In the genomic region with DNA sequence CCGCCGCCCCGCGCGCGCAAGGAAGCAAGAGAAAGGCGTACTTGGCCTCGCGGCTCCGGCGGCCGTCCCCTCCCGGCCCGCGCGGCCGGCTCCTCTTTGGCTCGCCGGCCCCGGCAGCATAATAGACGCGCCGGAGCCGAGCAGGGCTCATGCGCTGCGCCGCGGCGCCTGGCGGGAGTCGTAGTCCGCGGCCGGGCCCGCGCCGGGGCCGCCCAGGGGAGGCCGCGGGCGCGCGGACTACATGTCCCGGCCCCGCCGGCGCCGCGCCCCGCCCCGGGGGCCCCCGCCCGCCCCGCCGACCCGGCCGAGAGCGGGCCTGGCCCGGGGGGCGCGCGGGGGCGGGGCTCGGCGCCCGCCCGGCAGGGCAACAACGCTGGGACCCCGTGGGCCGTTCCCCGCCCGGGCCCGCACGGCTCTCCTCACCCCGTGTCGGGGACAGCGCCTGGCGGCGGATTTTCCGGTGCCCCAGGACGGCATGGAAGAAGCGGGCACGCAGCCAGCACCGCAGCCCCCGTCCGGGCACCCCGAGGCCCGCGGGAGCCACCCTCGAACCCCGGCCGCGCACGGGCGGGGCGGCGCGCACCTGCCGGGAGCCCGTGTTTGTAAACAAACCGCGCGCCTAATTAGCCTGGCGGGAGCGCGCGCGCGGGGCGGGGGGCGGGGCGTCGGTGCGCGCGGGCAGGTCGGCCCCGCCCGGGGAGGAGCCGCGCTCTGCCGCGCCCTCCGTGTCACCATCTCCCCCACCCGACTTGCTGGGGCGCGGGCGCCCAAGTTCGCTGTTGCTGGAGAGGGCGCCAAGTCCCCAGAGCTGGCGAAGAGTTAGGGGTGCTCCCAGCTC, we compare ENCODE assay signal across 8 cellular contexts. TPM values are rescaled to one million over a fixed set of nuclear protein-coding genes. Genes with fewer than 3 reads are reported as not detected.
DNase-seq lines count a peak whose midpoint lies in the region; ATAC-seq and TF ChIP-seq lines count a peak whose summit lies in the region.

BRD3 (minus strand) TSS at position 123 of the 838 bp plus-strand sequence. CDS start 14,549 bp downstream, outside the sequence.

- peak; percentile 62 for ATAC-seq in GM21825 (IDR thresholded peaks at IDR 0.05; ENCODE audit: unreplicated experiment)

- H3K79me2 ChIP-seq in neural progenitor cell (ENCODE audit: low read depth), result peaks cover 43% of the 10 kb centered on the region

- H3K4me3 Mint-ChIP-seq in neural progenitor cell, result peak within 1 kb of the TSS; percentile 94

- H3K27ac Mint-ChIP-seq in neural progenitor cell, result peak within 1 kb of the TSS; percentile 50

- TF ChIP-seq CTCF in foreskin fibroblast (IDR thresholded peaks at IDR 0.05; ENCODE audit: low read depth, low read length) (no peak), neural progenitor cell (IDR thresholded peaks at IDR 0.05) (no peak)

- H3K27ac ChIP-seq in neural progenitor cell (peak within 1 kb of the TSS; percentile 90), stomach smooth muscle (ENCODE audit: low read length) (peak within 1 kb of the TSS; percentile 69)

- peaks cover 15% of the 10 kb centered on the region for H3K27me3 Mint-ChIP-seq in neural progenitor cell (ENCODE audit: insufficient read depth, low read depth)

- DNase-seq in EH (ENCODE audit: low read depth) (peak; percentile 90), Kasumi-1 (lab: John Stamatoyannopoulos, UW) (peak; percentile 72 to 78), foreskin fibroblast (peak; percentile 90 to 96), neural progenitor cell (ENCODE audit: low spot score) (peak; percentile 99)
- peak; percentile 93 for DNase-seq in activated effector memory CD4-positive, alpha-beta T cell treated with anti-CD3 and anti-CD28 coated beads, Interleukin-2, amount 50 U/mL, for 16 hours

- no peaks in the 10 kb centered on the region for H3K36me3 ChIP-seq in neural progenitor cell
- H3K36me3 ChIP-seq in stomach smooth muscle (ENCODE audit: control insufficient read depth in 2 of 2, insufficient read depth in 2 of 2, low read length in 2 of 2), result no peaks in the 10 kb centered on the region

- peak within 1 kb of the TSS; percentile 97 for H2AFZ ChIP-seq in neural progenitor cell (replicated peaks)

- H3K9me3 Mint-ChIP-seq in neural progenitor cell, result peaks cover 8% of the 10 kb centered on the region

- TF ChIP-seq POLR2A in Raji (IDR thresholded peaks at IDR 0.05; ENCODE audit: insufficient read depth, low read depth, low read length), result peak; percentile 61

- H3K27me3 ChIP-seq in neural progenitor cell (peaks cover 26% of the 10 kb centered on the region), stomach smooth muscle (ENCODE audit: control insufficient read depth in 1 of 2, insufficient read depth in 2 of 2, low read length in 2 of 2) (no peaks in the 10 kb centered on the region)

- H3K4me1 ChIP-seq in neural progenitor cell (peaks cover 10% of the 10 kb centered on the region), stomach smooth muscle (ENCODE audit: control insufficient read depth, insufficient read depth, low read length) (peaks cover 33% of the 10 kb centered on the region)

- H3K4me2 ChIP-seq in neural progenitor cell, result peak within 1 kb of the TSS; percentile 96

- peaks cover 16% of the 10 kb centered on the region for H3K4me1 Mint-ChIP-seq in neural progenitor cell

- peaks cover 40% of the 10 kb centered on the region for H4K20me1 ChIP-seq in neural progenitor cell (ENCODE audit: low read depth)

- H3K4me3 ChIP-seq in foreskin fibroblast (ENCODE audit: low read depth in 1 of 2, low read length in 2 of 2) (peak within 1 kb of the TSS; percentile 69 to 79), neural progenitor cell (peak within 1 kb of the TSS; percentile 100), stomach smooth muscle (ENCODE audit: low read length in 2 of 2) (peak within 1 kb of the TSS; percentile 78 to 82)

- H3K9me3 ChIP-seq in neural progenitor cell (ENCODE audit: low read depth) (no peaks in the 10 kb centered on the region), stomach smooth muscle (ENCODE audit: control insufficient read depth in 2 of 2, low read length in 2 of 2) (no peaks in the 10 kb centered on the region)

- no peaks in the 10 kb centered on the region for H3K36me3 Mint-ChIP-seq in neural progenitor cell

- H3K9ac ChIP-seq in neural progenitor cell (peak within 1 kb of the TSS; percentile 80), stomach smooth muscle (ENCODE audit: low read length in 2 of 2) (peak within 1 kb of the TSS; percentile 66 to 83)

- H3F3A ChIP-seq in neural progenitor cell (ENCODE audit: low read depth), result no peaks in the 10 kb centered on the region

RNA-seq across cellular contexts. Expression of gene BRD3, which starts in this region (rescaled TPM):
- total RNA-seq in neural progenitor cell (ENCODE audit: low replicate concordance), result 14.8 and 21.7 TPM in 2 replicates

Comparison
In these comparisons a context has a peak if more than half of its experiments do, and no peak if none do; other contexts are left out.
1. Peak in every context shown above with its lines: DNase-seq, ATAC-seq, H3K4me3 ChIP-seq and H3K27ac ChIP-seq.